15 cellular contexts compared by ENCODE assay signal in the genomic region with DNA sequence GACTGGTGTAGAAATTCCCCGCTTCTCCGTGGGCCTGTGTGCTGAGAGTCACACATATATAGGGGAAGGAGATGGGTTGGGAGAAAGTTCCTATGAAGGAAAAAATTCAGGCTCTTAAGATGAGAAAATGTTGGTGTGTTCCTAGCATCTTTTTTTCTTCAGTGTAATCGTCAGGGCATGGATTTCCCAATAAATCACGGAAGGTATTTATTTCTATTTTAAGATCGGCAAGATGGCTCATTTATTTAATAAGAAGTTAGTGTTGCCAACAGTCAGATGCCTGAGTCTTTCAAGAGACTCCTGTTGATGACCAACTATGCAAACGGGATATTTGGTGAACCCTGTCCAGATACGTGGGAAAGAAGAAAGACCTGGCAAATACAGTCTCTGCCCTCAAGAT. TPM values are rescaled to one million over a fixed set of nuclear protein-coding genes. Genes with fewer than 3 reads are reported as not detected.
DNase-seq lines count a peak whose midpoint lies in the region; ATAC-seq and TF ChIP-seq lines count a peak whose summit lies in the region.
"Had no signal": no experiment of that assay in that cellular context is flagged by ENCODE, and none has a peak within 500 bp of the region (broad histone marks: within the 10 kb centered on the region; RNA-seq: fewer than 3 reads in every experiment).

No MANE protein-coding gene starts in this region.

- TF ChIP-seq CTCF in GM23338 (conservative IDR thresholded peaks at IDR 0.05; ENCODE audit: low read depth in 2 of 2) (no peak), esophagus muscularis mucosa (IDR thresholded peaks at IDR 0.05) (no peak), osteoblast (IDR thresholded peaks at IDR 0.05; ENCODE audit: extremely low read depth, low read depth, low read length) (no peak)

- peak overlapping the region; percentile 67; the same call in 1 of the 2 replicates for H3K4me2 ChIP-seq in GM23338
- no peak overlapping the region for H3K4me2 ChIP-seq in osteoblast (ENCODE audit: insufficient read depth, low read length)
- H3K4me2 ChIP-seq: A549, SK-N-SH had no signal

- H2AFZ ChIP-seq in GM23338 (0 out of 2 replicates have a peak overlapping the region, but pooled peaks have one; percentile 14), osteoblast (ENCODE audit: low read length) (no peak overlapping the region)

- peaks cover 6% of the 10 kb centered on the region for H3K27me3 Mint-ChIP-seq in GM23338 (ENCODE audit: insufficient read depth, low read depth, poor library complexity)
- H3K27me3 Mint-ChIP-seq: B cell had no signal

- no peaks in the 10 kb centered on the region for H3F3A ChIP-seq in GM23338 (replicated peaks; ENCODE audit: low read depth)

- DNase-seq in GM23338 (ENCODE audit: low spot score) (no peak), esophagus muscularis mucosa (ENCODE audit: extremely low spot score) (no peak), osteoblast (ENCODE audit: insufficient read length, low spot score, missing footprints) (peak; percentile 25), NAMALWA (ENCODE audit: low spot score) (no peak)
- DNase-seq: DMS79, Karpas-422, NCI-H187, NCI-H526, RPMI8226, SK-N-SH had no signal

- ATAC-seq in GM23338 (no peak), HG02571 (IDR thresholded peaks at IDR 0.05; ENCODE audit: unreplicated experiment) (no peak)
- no peak for ATAC-seq in activated CD4-positive, CD25-positive, alpha-beta regulatory T cell treated with anti-CD3 and anti-CD28 coated beads, Interleukin-2, amount 50 U/mL, for 24 hours
- ATAC-seq: A549 had no signal

- H3K4me1 ChIP-seq in GM23338 (ENCODE audit: insufficient read depth) (peaks cover 22% of the 10 kb centered on the region), esophagus muscularis mucosa (peaks cover 0 to 27% (median 23%) of the 10 kb centered on the region in 4 donors), osteoblast (ENCODE audit: insufficient read depth, low read length) (no peaks in the 10 kb centered on the region), stomach smooth muscle (ENCODE audit: control insufficient read depth, insufficient read depth, low read length) (peaks cover 31% of the 10 kb centered on the region)

- H3K4me3 ChIP-seq in GM23338 (no peak overlapping the region), esophagus muscularis mucosa (no peak overlapping the region), osteoblast (ENCODE audit: insufficient read depth, low read length) (no peak overlapping the region), stomach smooth muscle (ENCODE audit: low read length in 2 of 2) (peak overlapping the region in 1 of 2 donors; percentile 35)
- H3K4me3 ChIP-seq: A549 had no signal

- no peak overlapping the region for H3K27ac Mint-ChIP-seq in GM23338
- H3K27ac Mint-ChIP-seq: B cell had no signal

- H3K4me3 Mint-ChIP-seq in GM23338: no peak overlapping the region
- H3K4me3 Mint-ChIP-seq: B cell had no signal

- H3K4me1 Mint-ChIP-seq in GM23338: peaks cover 23% of the 10 kb centered on the region
- H3K4me1 Mint-ChIP-seq: B cell had no signal

- H3K79me2 ChIP-seq in GM23338 (replicated peaks; ENCODE audit: insufficient read depth) (no peaks in the 10 kb centered on the region), osteoblast (ENCODE audit: insufficient read depth, low read length) (peaks cover 11% of the 10 kb centered on the region)

- WGBS in esophagus muscularis mucosa: 63% methylated on average over 7 of the region's 7 CpGs

- H3K27ac ChIP-seq in GM23338 (ENCODE audit: low read depth): no peak overlapping the region
- peak overlapping the region; percentile 52 to 74 (median 62) for H3K27ac ChIP-seq in esophagus muscularis mucosa (replicated peaks in 1 of 4)
- no peak overlapping the region for H3K27ac ChIP-seq in osteoblast (ENCODE audit: low read depth, low read length)
- H3K27ac ChIP-seq in stomach smooth muscle (ENCODE audit: low read length): peak overlapping the region; percentile 75

- no peak overlapping the region for H3K9ac ChIP-seq in stomach smooth muscle (ENCODE audit: low read length in 2 of 2)
- H3K9ac ChIP-seq: SK-N-SH had no signal

- H4K20me1 ChIP-seq in GM23338 (replicated peaks; ENCODE audit: insufficient read depth) (no peaks in the 10 kb centered on the region), osteoblast (ENCODE audit: insufficient read depth, low read length) (no peaks in the 10 kb centered on the region)

- no peak for TF ChIP-seq EP300 in esophagus muscularis mucosa (IDR thresholded peaks at IDR 0.05)

- H3K9me2 ChIP-seq in GM23338 (ENCODE audit: insufficient read depth): 0 out of 2 replicates have a peak, but pooled peaks cover 3% of the 10 kb centered on the region
- H3K9me2 ChIP-seq: SK-N-SH had no signal

- TF ChIP-seq POLR2A in esophagus muscularis mucosa (IDR thresholded peaks at IDR 0.05; ENCODE audit: low read depth): no peak

- H3K36me3 Mint-ChIP-seq in GM23338 (ENCODE audit: low read depth): peaks cover 4% of the 10 kb centered on the region; the same call in 1 of the 3 replicates

- H3K9me3 Mint-ChIP-seq in GM23338: peaks cover 2% of the 10 kb centered on the region; the same call in 1 of the 3 replicates

- intact Hi-C loops in esophagus muscularis mucosa (cut with DNase I): no loop called here

- H3K27me3 ChIP-seq in GM23338 (ENCODE audit: insufficient read depth) (no peaks in the 10 kb centered on the region), esophagus muscularis mucosa (no peaks in the 10 kb centered on the region), osteoblast (ENCODE audit: insufficient read depth, low read length) (no peaks in the 10 kb centered on the region), stomach smooth muscle (ENCODE audit: control insufficient read depth in 1 of 2, insufficient read depth in 2 of 2, low read length in 2 of 2) (no peaks in the 10 kb centered on the region)

- H3K36me3 ChIP-seq in GM23338 (ENCODE audit: insufficient read depth) (no peaks in the 10 kb centered on the region), esophagus muscularis mucosa (peaks cover 0 to 16% (median 0%) of the 10 kb centered on the region in 4 donors), osteoblast (ENCODE audit: insufficient read depth, low read length) (peaks cover 18% of the 10 kb centered on the region), stomach smooth muscle (ENCODE audit: control insufficient read depth in 2 of 2, insufficient read depth in 2 of 2, low read length in 2 of 2) (peaks cover 6% of the 10 kb centered on the region in 2 donors)

- H3K9me3 ChIP-seq in esophagus muscularis mucosa: no peaks in the 10 kb centered on the region
- H3K9me3 ChIP-seq in osteoblast (ENCODE audit: low read depth, low read length): no peaks in the 10 kb centered on the region
- H3K9me3 ChIP-seq in stomach smooth muscle (ENCODE audit: control insufficient read depth in 2 of 2, low read length in 2 of 2): no peaks in the 10 kb centered on the region
- H3K9me3 ChIP-seq: SK-N-SH had no signal

TF ChIP-seq in GM23338, 12 proteins besides CTCF, POLR2A, EP300 and RAD21:
- no peak for TF ChIP-seq ZNF331 (CRISPR knock-in tag; IDR thresholded peaks at IDR 0.05; ENCODE audit: low read depth)
- no peak for TF ChIP-seq STAT1 (IDR thresholded peaks at IDR 0.05; ENCODE audit: unreplicated experiment)
- TF ChIP-seq POLR2AphosphoS5 (IDR thresholded peaks at IDR 0.05; ENCODE audit: low read depth): no peak

RNA-seq across cellular contexts. Expression of a gene that starts 58.2 kb away (rescaled TPM):
- 0.19 and 1.4 TPM in 2 replicates for total RNA-seq in GM23338 (2014; rRNA removed; shearing (Covaris generic))
- polyA plus RNA-seq in GM23338 (2016; fragmentation: Nextera tagmentation; extraction: Ambion mirVana): 0.31 and 0.63 TPM in 2 replicates
- 10 to 100 TPM in 1 of 4 donors, 1 to 10 TPM in 3; 5.3 to 12.6 (median 6.1) TPM for total RNA-seq in esophagus muscularis mucosa
- 12.7 and 13.4 TPM in 2 replicates for total RNA-seq in osteoblast

Comparison
In these comparisons a context has a peak if more than half of its experiments do, and no peak if none do; other contexts are left out.
1. H3K27ac ChIP-seq: peak in esophagus muscularis mucosa (4 of 4) and stomach smooth muscle (single experiment); none in GM23338 (single experiment) and osteoblast (single experiment).